ENCODE assay signal across 29 cellular contexts in genomic region chr6:3439961-3440360, GRCh38.
"Had no signal": no experiment of that assay in that cellular context is flagged by ENCODE, and none has a peak within 500 bp of the region (broad histone marks: within the 10 kb centered on the region; RNA-seq: fewer than 3 reads in every experiment).

No MANE protein-coding gene starts in this region.

- H3K9me3 ChIP-seq: adrenal gland, ascending aorta, esophagus muscularis mucosa, heart right ventricle, left ventricle myocardium inferior, pancreas, psoas muscle, tibial nerve had no signal

- H3K4me2 ChIP-seq: smooth muscle cell had no signal

- H3K36me3 Mint-ChIP-seq: activated naive CD8-positive, alpha-beta T cell treated with anti-CD3 and anti-CD28 coated beads for 36 hours; naive B cell; stimulated activated naive B cell treated with anti-CD40 and anti-IgM and Interleukin-4, amounts not matched to agents 10 μg/mL and 1 μg/mL and 100 μg/mL, for 72 hours had no signal

- H3K9me3 Mint-ChIP-seq: activated naive CD4-positive, alpha-beta T cell treated with anti-CD3 and anti-CD28 coated beads for 36 hours; activated naive CD8-positive, alpha-beta T cell treated with anti-CD3 and anti-CD28 coated beads for 36 hours; activated T-helper 1 cell treated with anti-CD3 and anti-CD28 coated beads, Interleukin-12 subunit alpha, Interleukin-12 subunit beta, Interleukin-2, Interleukin-4 antibody, amounts not matched to agents 30 ng/mL and 10 ng/mL and 1 ng/mL, durations not matched to agents 14 hours and 24 hours and 36 hours; T-helper 2 cell treated with Interferon-gamma antibody and Interleukin-4, amounts not matched to agents 5 μg/mL and 100 μg/mL, for 36 hours had no signal

- DNase-seq: activated CD4-positive, alpha-beta T cell treated with anti-CD3 and anti-CD28 coated beads for 4 hours; activated CD4-positive, alpha-beta T cell treated with anti-CD3 and anti-CD28 coated beads, Interleukin-2, amount 50 U/mL, for 4 hours; activated effector memory CD4-positive, alpha-beta T cell treated with anti-CD3 and anti-CD28 coated beads, Interleukin-2, amount 50 U/mL, for 16 hours; activated naive CD4-positive, alpha-beta T cell treated with anti-CD3 and anti-CD28 coated beads for 36 hours; activated naive CD8-positive, alpha-beta T cell treated with anti-CD3 and anti-CD28 coated beads for 36 hours; activated T-cell treated with anti-CD3 and anti-CD28 coated beads for 4 hours; adrenal gland; caudate nucleus; foreskin keratinocyte; heart right ventricle; left ventricle myocardium inferior; naive B cell; nephron progenitor cell; pancreas; psoas muscle; stimulated activated CD4-positive, alpha-beta T cell treated with anti-CD3 and anti-CD28 coated beads, Interleukin-1b, Interleukin-23, amount 100 ng/mL, for 48 hours; stimulated activated CD4-positive, alpha-beta T cell treated with anti-CD3 and anti-CD28 coated beads, Interleukin-4, amount 100 ng/mL, for 4 hours; stimulated activated CD8-positive, alpha-beta memory T cell treated with anti-CD3 and anti-CD28 coated beads, Interleukin-4, amount 100 ng/mL, for 48 hours; stimulated activated naive B cell treated with anti-CD40 and anti-IgM and Interleukin-4, amounts not matched to agents 10 μg/mL and 1 μg/mL and 100 μg/mL, for 72 hours; T-helper 1 cell had no signal

- H3K27me3 ChIP-seq: adrenal gland, ascending aorta, esophagus muscularis mucosa, foreskin keratinocyte, heart right ventricle, pancreas, tibial nerve had no signal

- ATAC-seq: foreskin keratinocyte; heart right ventricle; pancreas; psoas muscle; stimulated activated naive B cell treated with anti-CD40 and anti-IgM and Interleukin-4, amounts not matched to agents 10 μg/mL and 1 μg/mL and 100 μg/mL, for 72 hours had no signal

- H3K27ac Mint-ChIP-seq: activated naive CD4-positive, alpha-beta T cell treated with anti-CD3 and anti-CD28 coated beads for 36 hours; activated naive CD8-positive, alpha-beta T cell treated with anti-CD3 and anti-CD28 coated beads for 36 hours; activated T-helper 1 cell treated with anti-CD3 and anti-CD28 coated beads, Interleukin-12 subunit alpha, Interleukin-12 subunit beta, Interleukin-2, Interleukin-4 antibody, amounts not matched to agents 30 ng/mL and 10 ng/mL and 1 ng/mL, durations not matched to agents 14 hours and 24 hours and 36 hours; stimulated activated naive B cell treated with anti-CD40 and anti-IgM and Interleukin-4, amounts not matched to agents 10 μg/mL and 1 μg/mL and 100 μg/mL, for 72 hours; T-helper 2 cell treated with Interferon-gamma antibody and Interleukin-4, amounts not matched to agents 5 μg/mL and 100 μg/mL, for 36 hours had no signal

- H3K4me3 ChIP-seq: adrenal gland, ascending aorta, esophagus muscularis mucosa, heart right ventricle, left ventricle myocardium inferior, lung, pancreas, psoas muscle, smooth muscle cell, tibial nerve had no signal

- H3K27ac ChIP-seq: adrenal gland, ascending aorta, esophagus muscularis mucosa, foreskin keratinocyte, heart right ventricle, left ventricle myocardium inferior, pancreas, psoas muscle, tibial nerve had no signal

- H3K4me1 Mint-ChIP-seq: activated naive CD8-positive, alpha-beta T cell treated with anti-CD3 and anti-CD28 coated beads for 36 hours had no signal

- FAIRE-seq: pancreas, urothelium cell line had no signal

- H3K36me3 ChIP-seq: adrenal gland, ascending aorta, esophagus muscularis mucosa, heart right ventricle, left ventricle myocardium inferior, pancreas, tibial nerve had no signal

- H3K4me3 Mint-ChIP-seq: activated naive CD4-positive, alpha-beta T cell treated with anti-CD3 and anti-CD28 coated beads for 36 hours; activated naive CD8-positive, alpha-beta T cell treated with anti-CD3 and anti-CD28 coated beads for 36 hours; activated T-helper 1 cell treated with anti-CD3 and anti-CD28 coated beads, Interleukin-12 subunit alpha, Interleukin-12 subunit beta, Interleukin-2, Interleukin-4 antibody, amounts not matched to agents 30 ng/mL and 10 ng/mL and 1 ng/mL, durations not matched to agents 14 hours and 24 hours and 36 hours; brain; naive B cell; nephron progenitor cell; stimulated activated naive B cell treated with anti-CD40 and anti-IgM and Interleukin-4, amounts not matched to agents 10 μg/mL and 1 μg/mL and 100 μg/mL, for 72 hours; T-helper 2 cell treated with Interferon-gamma antibody and Interleukin-4, amounts not matched to agents 5 μg/mL and 100 μg/mL, for 36 hours had no signal

- H3K27me3 Mint-ChIP-seq: activated naive CD8-positive, alpha-beta T cell treated with anti-CD3 and anti-CD28 coated beads for 36 hours; brain had no signal

- H3K4me1 ChIP-seq: adrenal gland, ascending aorta, tibial nerve had no signal
